ENCODE assay signal across 9 cellular contexts in the genomic region with DNA sequence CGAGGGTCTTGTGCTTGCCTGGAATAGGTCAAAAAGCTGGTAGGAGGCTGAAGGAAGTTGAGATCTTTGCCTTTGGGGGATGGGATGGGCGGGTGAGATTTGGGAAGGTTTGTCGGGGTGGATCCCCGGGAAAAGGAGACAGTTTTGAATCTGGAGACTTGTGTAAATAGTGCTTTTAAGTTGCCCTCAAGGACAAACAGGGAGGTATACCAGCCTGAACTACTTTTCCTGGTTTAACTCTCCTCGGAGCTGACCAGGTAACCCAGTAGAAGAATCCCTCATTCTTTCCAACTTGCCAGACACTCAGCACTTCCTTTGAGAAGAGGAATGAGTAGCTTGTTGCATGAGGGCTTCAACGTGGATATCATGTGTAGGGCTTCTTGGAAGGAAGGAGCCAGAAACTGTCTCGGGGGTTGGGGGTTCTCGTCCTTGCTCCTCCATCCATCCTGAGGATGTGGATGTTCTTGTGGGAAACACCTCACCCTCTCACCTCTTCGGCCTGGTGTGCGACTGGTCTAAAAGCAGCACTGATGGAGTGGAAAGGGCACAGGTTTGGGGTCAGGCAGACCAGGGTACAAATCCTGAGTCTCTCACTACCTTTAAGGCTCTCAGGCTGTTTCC. TPM values are rescaled to one million over a fixed set of nuclear protein-coding genes. Genes with fewer than 3 reads are reported as not detected.
DNase-seq lines count a peak whose midpoint lies in the region; ATAC-seq and TF ChIP-seq lines count a peak whose summit lies in the region.
"Had no signal": no experiment of that assay in that cellular context is flagged by ENCODE, and none has a peak within 500 bp of the region (broad histone marks: within the 10 kb centered on the region; RNA-seq: fewer than 3 reads in every experiment).

No MANE protein-coding gene starts in this region.

- peaks cover 0 to 8% (median 4%) of the 10 kb centered on the region in 5 donors for H3K27me3 ChIP-seq in subcutaneous abdominal adipose tissue (ENCODE audit: control insufficient read depth in 5 of 5, insufficient read depth in 4 of 5, low read length in 5 of 5)

- no peak for DNase-seq in activated CD8-positive, alpha-beta T cell treated with anti-CD3 and anti-CD28 coated beads for 36 hours
- no peak for DNase-seq in activated CD8-positive, alpha-beta T cell treated with anti-CD3 and anti-CD28 coated beads, Interleukin-2, amount 10 ng/mL, durations not matched to agents 7 days and 5 days
- DNase-seq in activated naive CD8-positive, alpha-beta T cell treated with anti-CD3 and anti-CD28 coated beads, Interleukin-2, amount 50 U/mL, for 24 hours, result no peak
- DNase-seq in immature natural killer cell, result no peak
- DNase-seq in SHP77 (lab: John Stamatoyannopoulos, UW), result no peak
- DNase-seq: NCI-H1105 treated with DMSO at 0.1 percent for 48 hours had no signal

- no peaks in the 10 kb centered on the region for H3K9me3 Mint-ChIP-seq in activated CD8-positive, alpha-beta T cell treated with anti-CD3 and anti-CD28 coated beads for 36 hours
- no peaks in the 10 kb centered on the region for H3K9me3 Mint-ChIP-seq in activated CD8-positive, alpha-beta T cell treated with anti-CD3 and anti-CD28 coated beads, Interleukin-2, amount 10 ng/mL, durations not matched to agents 7 days and 5 days (ENCODE audit: insufficient read depth)
- H3K9me3 Mint-ChIP-seq in activated naive CD8-positive, alpha-beta T cell treated with anti-CD3 and anti-CD28 coated beads, Interleukin-2, amount 50 U/mL, for 24 hours, result no peaks in the 10 kb centered on the region
- H3K9me3 Mint-ChIP-seq in immature natural killer cell, result no peaks in the 10 kb centered on the region

- H3K27ac Mint-ChIP-seq in activated CD8-positive, alpha-beta T cell treated with anti-CD3 and anti-CD28 coated beads for 36 hours, result no peak overlapping the region
- no peak overlapping the region for H3K27ac Mint-ChIP-seq in activated CD8-positive, alpha-beta T cell treated with anti-CD3 and anti-CD28 coated beads, Interleukin-2, amount 10 ng/mL, durations not matched to agents 7 days and 5 days
- H3K27ac Mint-ChIP-seq in activated naive CD8-positive, alpha-beta T cell treated with anti-CD3 and anti-CD28 coated beads, Interleukin-2, amount 50 U/mL, for 24 hours, result no peak overlapping the region
- no peak overlapping the region for H3K27ac Mint-ChIP-seq in immature natural killer cell

- H3K9me3 ChIP-seq in subcutaneous abdominal adipose tissue (ENCODE audit: control insufficient read depth in 5 of 5, low read length in 5 of 5), result no peaks in the 10 kb centered on the region

- TF ChIP-seq CTCF in activated CD8-positive, alpha-beta T cell treated with anti-CD3 and anti-CD28 coated beads for 36 hours (IDR thresholded peaks at IDR 0.05), result no peak

- H3K4me1 ChIP-seq in subcutaneous abdominal adipose tissue (ENCODE audit: control insufficient read depth in 5 of 5, insufficient read depth in 5 of 5, low read length in 5 of 5), result peaks cover 2 to 46% (median 26%) of the 10 kb centered on the region in 5 donors

- H3K9ac ChIP-seq in subcutaneous abdominal adipose tissue (ENCODE audit: low read length in 5 of 5), result no peak overlapping the region

- ATAC-seq in activated CD8-positive, alpha-beta T cell treated with anti-CD3 and anti-CD28 coated beads for 36 hours, result no peak
- ATAC-seq in activated CD8-positive, alpha-beta T cell treated with anti-CD3 and anti-CD28 coated beads, Interleukin-2, amount 10 ng/mL, durations not matched to agents 7 days and 5 days, result no peak
- no peak for ATAC-seq in activated naive CD8-positive, alpha-beta T cell treated with anti-CD3 and anti-CD28 coated beads, Interleukin-2, amount 50 U/mL, for 24 hours
- ATAC-seq in GM21360 (IDR thresholded peaks at IDR 0.05; ENCODE audit: unreplicated experiment) (no peak), GM19395 (IDR thresholded peaks at IDR 0.05; ENCODE audit: unreplicated experiment) (no peak)

- peaks cover 55% of the 10 kb centered on the region for H3K27me3 Mint-ChIP-seq in activated CD8-positive, alpha-beta T cell treated with anti-CD3 and anti-CD28 coated beads for 36 hours
- H3K27me3 Mint-ChIP-seq in activated CD8-positive, alpha-beta T cell treated with anti-CD3 and anti-CD28 coated beads, Interleukin-2, amount 10 ng/mL, durations not matched to agents 7 days and 5 days (ENCODE audit: low read depth), result peaks cover 54% of the 10 kb centered on the region
- H3K27me3 Mint-ChIP-seq in activated naive CD8-positive, alpha-beta T cell treated with anti-CD3 and anti-CD28 coated beads, Interleukin-2, amount 50 U/mL, for 24 hours, result peaks cover 60% of the 10 kb centered on the region
- H3K27me3 Mint-ChIP-seq in immature natural killer cell (ENCODE audit: low read depth in 3 of 3), result peaks cover 12 to 27% (median 17%) of the 10 kb centered on the region in 3 donors

- CTCF ChIA-PET in activated CD8-positive, alpha-beta T cell treated with anti-CD3 and anti-CD28 coated beads for 36 hours (lab: Charles Lee), result interaction anchor here (1.1 to 1.3 kb wide), 2 partner anchors 17 to 73 kb away, joined by 3 read pairs; no protein-coding TSS in a partner anchor
- CTCF ChIA-PET in activated CD8-positive, alpha-beta T cell treated with anti-CD3 and anti-CD28 coated beads, Interleukin-2, amount 10 ng/mL, durations not matched to agents 7 days and 5 days (lab: Charles Lee), result no interaction called here

- H3K4me1 Mint-ChIP-seq in activated CD8-positive, alpha-beta T cell treated with anti-CD3 and anti-CD28 coated beads for 36 hours (ENCODE audit: low read depth), result peaks cover 8% of the 10 kb centered on the region
- peaks cover 15% of the 10 kb centered on the region for H3K4me1 Mint-ChIP-seq in activated CD8-positive, alpha-beta T cell treated with anti-CD3 and anti-CD28 coated beads, Interleukin-2, amount 10 ng/mL, durations not matched to agents 7 days and 5 days (ENCODE audit: low read depth)
- peaks cover 16% of the 10 kb centered on the region for H3K4me1 Mint-ChIP-seq in activated naive CD8-positive, alpha-beta T cell treated with anti-CD3 and anti-CD28 coated beads, Interleukin-2, amount 50 U/mL, for 24 hours
- peaks cover 9 to 11% of the 10 kb centered on the region in 2 donors for H3K4me1 Mint-ChIP-seq in immature natural killer cell

- H3K4me3 Mint-ChIP-seq in activated CD8-positive, alpha-beta T cell treated with anti-CD3 and anti-CD28 coated beads for 36 hours, result peak overlapping the region; percentile 57
- H3K4me3 Mint-ChIP-seq in activated CD8-positive, alpha-beta T cell treated with anti-CD3 and anti-CD28 coated beads, Interleukin-2, amount 10 ng/mL, durations not matched to agents 7 days and 5 days, result no peak overlapping the region
- peak overlapping the region; percentile 69 for H3K4me3 Mint-ChIP-seq in activated naive CD8-positive, alpha-beta T cell treated with anti-CD3 and anti-CD28 coated beads, Interleukin-2, amount 50 U/mL, for 24 hours
- peak overlapping the region in 3 of 5 donors; percentile 51 to 61 (median 53) for H3K4me3 Mint-ChIP-seq in immature natural killer cell

- no peaks in the 10 kb centered on the region for H3K36me3 ChIP-seq in subcutaneous abdominal adipose tissue (ENCODE audit: control insufficient read depth in 5 of 5, insufficient read depth in 5 of 5, low read length in 5 of 5)

- intact Hi-C loops in activated CD8-positive, alpha-beta T cell treated with anti-CD3 and anti-CD28 coated beads for 36 hours (cut with micrococcal nuclease), result no loop called here

- POLR2A ChIA-PET in activated CD8-positive, alpha-beta T cell treated with anti-CD3 and anti-CD28 coated beads for 36 hours (lab: Charles Lee), result no interaction called here
- POLR2A ChIA-PET in activated CD8-positive, alpha-beta T cell treated with anti-CD3 and anti-CD28 coated beads, Interleukin-2, amount 10 ng/mL, durations not matched to agents 7 days and 5 days (lab: Charles Lee), result no interaction called here

- no peaks in the 10 kb centered on the region for H3K36me3 Mint-ChIP-seq in activated CD8-positive, alpha-beta T cell treated with anti-CD3 and anti-CD28 coated beads for 36 hours (ENCODE audit: low read depth)
- H3K36me3 Mint-ChIP-seq in activated CD8-positive, alpha-beta T cell treated with anti-CD3 and anti-CD28 coated beads, Interleukin-2, amount 10 ng/mL, durations not matched to agents 7 days and 5 days (ENCODE audit: low read depth), result no peaks in the 10 kb centered on the region
- no peaks in the 10 kb centered on the region for H3K36me3 Mint-ChIP-seq in activated naive CD8-positive, alpha-beta T cell treated with anti-CD3 and anti-CD28 coated beads, Interleukin-2, amount 50 U/mL, for 24 hours (ENCODE audit: low read depth)
- H3K36me3 Mint-ChIP-seq in immature natural killer cell, result peaks cover 0 to 3% (median 0%) of the 10 kb centered on the region in 3 donors

- H3K4me3 ChIP-seq in subcutaneous abdominal adipose tissue (ENCODE audit: low read depth in 1 of 5, low read length in 5 of 5), result peak overlapping the region in 4 of 5 donors; percentile 45 to 73 (median 68)

- peak overlapping the region; percentile 46 for H3K27ac ChIP-seq in subcutaneous abdominal adipose tissue (ENCODE audit: low read depth, low read length)

RNA-seq across cellular contexts. Expression of a gene that starts 1.9 kb away (rescaled TPM):
- 1 to 10 TPM; 4.5 to 4.6 TPM for total RNA-seq in activated CD8-positive, alpha-beta T cell treated with anti-CD3 and anti-CD28 coated beads for 36 hours
- total RNA-seq in activated CD8-positive, alpha-beta T cell treated with anti-CD3 and anti-CD28 coated beads, Interleukin-2, amount 10 ng/mL, durations not matched to agents 7 days and 5 days, result under 1 TPM; 0.34 to 0.44 TPM
- polyA plus RNA-seq in immature natural killer cell, result not detected
